Comparison of ENCODE assay signal across 8 cellular contexts in the genomic region with DNA sequence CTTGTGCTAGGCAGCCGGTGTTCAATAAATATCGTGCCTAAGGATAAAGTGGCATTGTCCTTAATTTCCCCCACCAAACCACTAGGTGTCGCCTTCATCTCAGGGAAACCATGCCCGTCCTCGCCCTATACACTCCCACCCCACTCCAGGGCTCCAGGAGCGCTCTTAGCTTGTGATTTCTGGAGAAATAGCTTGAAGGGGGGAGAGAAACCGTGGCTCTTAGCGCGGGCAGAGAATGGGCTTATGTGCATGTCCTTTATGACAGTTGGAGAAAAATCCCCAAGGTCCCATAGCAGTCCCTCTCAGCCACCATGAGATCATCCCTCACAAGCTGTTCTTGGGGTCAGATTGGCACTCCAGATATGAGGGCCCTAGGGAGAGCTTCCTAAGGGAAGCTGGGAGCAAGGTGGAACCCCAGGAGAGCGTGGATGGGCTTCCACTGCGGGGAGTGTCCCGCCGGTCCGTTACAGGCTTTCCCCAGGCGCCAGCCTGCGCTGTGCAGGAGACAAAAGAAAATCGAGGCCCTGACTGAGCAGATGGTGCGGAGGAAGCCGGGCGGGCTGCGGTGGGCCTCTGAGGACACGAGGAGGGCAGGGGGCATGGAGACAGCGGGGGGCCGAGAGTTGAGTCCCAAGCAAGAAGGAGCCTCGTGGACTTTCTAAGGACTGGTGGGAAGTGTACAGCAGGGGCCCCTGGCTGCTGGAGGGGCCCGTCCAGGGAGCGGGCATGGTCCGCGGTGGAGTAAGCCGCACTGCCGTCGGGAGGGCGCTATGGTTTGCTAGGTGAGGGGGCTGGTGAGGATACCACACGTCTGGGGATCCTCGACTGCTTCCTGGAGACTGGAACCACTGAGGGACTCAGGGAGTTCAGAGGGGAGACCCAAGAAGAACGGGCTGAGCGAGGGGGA. TPM values are rescaled to one million over a fixed set of nuclear protein-coding genes. Genes with fewer than 3 reads are reported as not detected.
DNase-seq lines count a peak whose midpoint lies in the region; ATAC-seq and TF ChIP-seq lines count a peak whose summit lies in the region.

No MANE protein-coding gene starts in this region.

- H3K27ac ChIP-seq in uterus, result peak overlapping the region; percentile 81 to 91

- intact Hi-C loops in left cardiac atrium (cut with DNase I) (loop anchor here (1.0 to 10.0 kb wide), 3 partner anchors 37 to 94 kb away; a partner anchor contains a TSS), uterus (cut with DNase I; ENCODE audit: low total_unique reads) (loop anchor here (5.0 kb wide), 1 partner anchor 92 kb away; no protein-coding TSS in a partner anchor)

- no peak overlapping the region for H3K4me3 ChIP-seq in GM12864 (ENCODE audit: low read depth, low read length)
- peak overlapping the region; percentile 47 to 63 for H3K4me3 ChIP-seq in uterus

- no peaks in the 10 kb centered on the region for H3K27me3 ChIP-seq in uterus

- ATAC-seq in left cardiac atrium (peak; percentile 88 to 91), HG03457 (IDR thresholded peaks at IDR 0.05; ENCODE audit: unreplicated experiment) (no peak)

- peaks cover 12 to 22% of the 10 kb centered on the region in 2 donors for H3K4me1 ChIP-seq in uterus

- TF ChIP-seq CTCF in GM12864 (IDR thresholded peaks at IDR 0.05; ENCODE audit: low read depth, low read length, missing control alignments) (peak; percentile 88), uterus (IDR thresholded peaks at IDR 0.05) (peak; percentile 85 to 93 (median 88))

- H3K36me3 ChIP-seq in uterus, result no peaks in the 10 kb centered on the region

- no peaks in the 10 kb centered on the region for H3K9me3 ChIP-seq in uterus

- TF ChIP-seq POLR2A in uterus (IDR thresholded peaks at IDR 0.05), result no peak

- DNase-seq in GM12864 (ENCODE audit: low read depth) (no peak), MV-4-11 (lab: John Stamatoyannopoulos, UW) (peak; percentile 39), SKM-1 treated with dmso at 0.1 percent for 144 hours (lab: John Stamatoyannopoulos, UW; ENCODE audit: unreplicated experiment) (peak; percentile 45), amniotic epithelial cell (ENCODE audit: low read depth) (peak; percentile 79), left cardiac atrium (peak; percentile 76), pons (ENCODE audit: low spot score) (peak; percentile 83), uterus (peak; percentile 77 to 86)

RNA-seq across cellular contexts. Expression of a gene that starts 0.8 kb away (rescaled TPM):
- total RNA-seq in left cardiac atrium (10 to 100 TPM; 21.1 to 24.3 TPM), uterus (10 to 100 TPM in 3 of 4 donors, 1 to 10 TPM in 1; 3.8 to 70.4 (median 31.7) TPM)

RNA-seq across cellular contexts. Expression of a gene that starts 21.4 kb away (rescaled TPM):
- total RNA-seq in left cardiac atrium, result 1 to 10 TPM; 1.3 to 1.9 TPM
- total RNA-seq in uterus, result 1 to 10 TPM in 2 of 4 donors, under 1 TPM in 1, not detected in 1; 0.26 to 6.0 (median 4.0) TPM

RNA-seq across cellular contexts. Expression of a gene that starts 24.2 kb away (rescaled TPM):
- total RNA-seq in left cardiac atrium (10 to 100 TPM; 53.4 to 54.3 TPM), uterus (10 to 100 TPM in 3 of 4 donors, not detected in 1; 11.3 to 38.2 (median 31.5) TPM)

RNA-seq across cellular contexts. Expression of a gene that starts 36.6 kb away (rescaled TPM):
- not detected for total RNA-seq in left cardiac atrium
- not detected for total RNA-seq in uterus

RNA-seq across cellular contexts. Expression of a gene that starts 37.9 kb away (rescaled TPM):
- not detected for total RNA-seq in left cardiac atrium
- not detected for total RNA-seq in uterus
